ENCODE assay signal across 8 cellular contexts in the genomic region with DNA sequence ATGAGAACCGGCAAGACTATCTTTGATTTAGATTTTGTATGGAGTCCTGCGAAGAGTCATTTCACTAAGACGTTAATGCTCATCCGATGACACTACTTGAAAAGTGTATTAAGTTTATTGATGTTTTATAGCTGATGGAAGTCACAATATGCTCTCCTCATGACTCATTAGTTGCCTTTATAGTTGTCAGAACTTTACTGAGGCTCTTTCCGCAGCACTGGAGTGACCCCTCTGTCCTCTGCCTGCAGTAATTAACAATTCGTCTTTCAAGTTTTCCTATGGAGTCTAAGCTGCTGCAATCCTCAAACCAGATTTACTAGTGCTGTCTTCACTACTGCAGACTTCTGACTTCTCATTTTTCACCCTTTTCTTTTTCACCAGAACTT. TPM values are rescaled to one million over a fixed set of nuclear protein-coding genes. Genes with fewer than 3 reads are reported as not detected.
DNase-seq lines count a peak whose midpoint lies in the region; ATAC-seq and TF ChIP-seq lines count a peak whose summit lies in the region.

No MANE protein-coding gene starts in this region.

- peak; percentile 3 for ATAC-seq in GM21529 (IDR thresholded peaks at IDR 0.05; ENCODE audit: unreplicated experiment)
- peak; percentile 46 for ATAC-seq in esophagus mucosa
- no peak for ATAC-seq in GM18519 (IDR thresholded peaks at IDR 0.05; ENCODE audit: low FRiP score, unreplicated experiment)

- peak overlapping the region; percentile 100 for H3K27ac Mint-ChIP-seq in osteocyte (ENCODE audit: unreplicated experiment)

- no peaks in the 10 kb centered on the region for H3K27me3 Mint-ChIP-seq in osteocyte (ENCODE audit: unreplicated experiment)

- peak in 1 of 2 experiments; percentile 12 for DNase-seq in SJCRH30
- no peak for DNase-seq in osteocyte (ENCODE audit: extremely low spot score, unreplicated experiment)
- no peak for DNase-seq in AML-193 (lab: John Stamatoyannopoulos, UW)
- DNase-seq in foreskin melanocyte, result no peak
- no peak for DNase-seq in DMS114 treated with DMSO at 0.1 percent for 48 hours (lab: John Stamatoyannopoulos, UW; ENCODE audit: unreplicated experiment)

- peaks cover 21% of the 10 kb centered on the region for H3K36me3 ChIP-seq in SJCRH30

- peak overlapping the region; percentile 94 for H3K4me3 ChIP-seq in SJCRH30

- peak overlapping the region; percentile 96; the same call in 1 of the 2 replicates for H3K27ac ChIP-seq in SJCRH30

- peak overlapping the region; percentile 93 for H3K4me3 Mint-ChIP-seq in osteocyte (ENCODE audit: unreplicated experiment)

- peaks cover 3% of the 10 kb centered on the region for H3K36me3 Mint-ChIP-seq in osteocyte (ENCODE audit: unreplicated experiment)

- no peaks in the 10 kb centered on the region for H3K27me3 ChIP-seq in SJCRH30

- no peak for TF ChIP-seq CTCF in osteocyte (IDR thresholded peaks at IDR 0.05)

- no peaks in the 10 kb centered on the region for H3K9me3 ChIP-seq in SJCRH30 (replicated peaks)

- H3K4me1 Mint-ChIP-seq in osteocyte (ENCODE audit: unreplicated experiment), result peaks cover 22% of the 10 kb centered on the region

- no peaks in the 10 kb centered on the region for H3K9me3 Mint-ChIP-seq in osteocyte (ENCODE audit: unreplicated experiment)

- H3K4me1 ChIP-seq in SJCRH30, result peaks cover 11% of the 10 kb centered on the region

RNA-seq across cellular contexts. Expression of a gene that starts 0.9 kb away (rescaled TPM):
- 55.2 and 61.6 TPM in 2 replicates for total RNA-seq in SJCRH30 (2014; rRNA removed; shearing (Covaris generic))
- total RNA-seq in esophagus mucosa (21.7 TPM), osteocyte (27.7 and 28.5 TPM in 2 replicates)

RNA-seq across cellular contexts. Expression of a gene that starts 6.2 kb away (rescaled TPM):
- total RNA-seq in SJCRH30 (2014; rRNA removed; shearing (Covaris generic)), result 12.1 and 14.2 TPM in 2 replicates
- total RNA-seq in esophagus mucosa (14.4 TPM), osteocyte (10.9 and 11.2 TPM in 2 replicates)

RNA-seq across cellular contexts. Expression of a gene that starts 32.6 kb away (rescaled TPM):
- total RNA-seq in SJCRH30 (2014; rRNA removed; shearing (Covaris generic)), result 44.6 and 49.8 TPM in 2 replicates
- 14.9 TPM for total RNA-seq in esophagus mucosa
- total RNA-seq in osteocyte, result 25.6 and 26.2 TPM in 2 replicates

RNA-seq across cellular contexts. Expression of a gene that starts 48.1 kb away (rescaled TPM):
- 438 and 460 TPM in 2 replicates for total RNA-seq in SJCRH30 (2014; rRNA removed; shearing (Covaris generic))
- total RNA-seq in esophagus mucosa, result 105 TPM
- 130 and 132 TPM in 2 replicates for total RNA-seq in osteocyte
